Comparison of ENCODE assay signal across 24 cellular contexts in the genomic region with DNA sequence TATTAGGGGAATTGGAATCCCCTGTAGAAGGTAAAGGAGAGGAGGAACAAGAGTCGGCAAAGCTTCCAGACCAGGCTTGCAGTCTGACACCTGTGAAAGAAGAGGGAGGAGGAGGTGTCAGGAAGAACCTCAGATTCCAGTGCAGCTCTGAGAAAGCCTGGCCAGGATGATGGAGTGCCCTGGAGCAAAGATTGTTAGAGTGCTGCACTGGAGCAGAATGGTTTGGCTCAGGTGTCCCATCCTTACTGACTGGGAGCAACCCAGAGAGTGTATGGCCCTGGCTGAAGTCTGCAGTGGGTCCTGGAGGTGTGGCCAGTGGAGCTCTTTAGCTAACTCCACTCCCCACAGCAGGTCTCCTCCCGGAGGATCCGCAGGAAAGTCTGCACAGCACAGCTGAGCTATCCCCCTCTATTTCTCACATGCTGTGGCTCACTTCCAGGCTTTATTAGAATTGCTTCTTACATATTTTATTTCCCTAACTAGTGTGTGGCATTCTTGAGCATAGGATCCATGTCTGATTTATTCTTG.
"Had no signal": no experiment of that assay in that cellular context is flagged by ENCODE, and none has a peak within 500 bp of the region (broad histone marks: within the 10 kb centered on the region; RNA-seq: fewer than 3 reads in every experiment).

No MANE protein-coding gene starts in this region.

- H3K36me3 Mint-ChIP-seq: type B pancreatic cell had no signal

- H3K9me3 ChIP-seq: colonic mucosa, prostate gland, testis had no signal

- H3K4me3 ChIP-seq: colonic mucosa, esophagus squamous epithelium, left lung, prostate gland, sigmoid colon, testis, tibial artery had no signal

- DNase-seq: colonic mucosa; effector memory CD4-positive, alpha-beta T cell; erythroblast; esophagus squamous epithelium; hypothalamus; kidney; left lung; mesenchymal stem cell; midbrain; naive thymus-derived CD4-positive, alpha-beta T cell; nucleus accumbens; right cardiac atrium; sigmoid colon; stimulated activated CD4-positive, alpha-beta T cell treated with anti-CD3 and anti-CD28 coated beads, Interleukin-2, amount 100 ng/mL, for 24 hours; stimulated activated CD4-positive, alpha-beta T cell treated with anti-CD3 and anti-CD28 coated beads, Interleukin-4, amount 100 ng/mL, for 4 hours; stimulated activated naive CD8-positive, alpha-beta T cell treated with anti-CD3 and anti-CD28 coated beads, Interleukin-15, Interleukin-2, amounts not matched to agents 100 U/mL and 50 U/mL, for 24 hours; substantia nigra; testis; tibial artery had no signal

- H3K4me1 ChIP-seq: colonic mucosa, esophagus squamous epithelium, left lung, prostate gland, sigmoid colon, testis, tibial artery had no signal

- H3K27me3 Mint-ChIP-seq: stimulated activated memory B cell treated with anti-CD40 and anti-IgM and Interleukin-4, amounts not matched to agents 10 μg/mL and 1 μg/mL and 100 μg/mL, for 72 hours had no signal

- H3K4me3 Mint-ChIP-seq: dendritic cell treated with granulocyte-macrophage colony-stimulating factor and Interleukin-4, amounts not matched to agents 40 ng/mL and 50 ng/mL, for 4 days; naive thymus-derived CD4-positive, alpha-beta T cell; nephron; stimulated activated memory B cell treated with anti-CD40 and anti-IgM and Interleukin-4, amounts not matched to agents 10 μg/mL and 1 μg/mL and 100 μg/mL, for 72 hours; type B pancreatic cell had no signal

- H3K36me3 ChIP-seq: colonic mucosa, esophagus squamous epithelium, left lung, prostate gland, sigmoid colon, tibial artery had no signal

- H3K27ac Mint-ChIP-seq: dendritic cell treated with granulocyte-macrophage colony-stimulating factor and Interleukin-4, amounts not matched to agents 40 ng/mL and 50 ng/mL, for 4 days; naive thymus-derived CD4-positive, alpha-beta T cell; nephron; stimulated activated memory B cell treated with anti-CD40 and anti-IgM and Interleukin-4, amounts not matched to agents 10 μg/mL and 1 μg/mL and 100 μg/mL, for 72 hours; type B pancreatic cell had no signal

- H3K27me3 ChIP-seq: colonic mucosa, sigmoid colon, testis had no signal

- H3K27ac ChIP-seq: colonic mucosa, esophagus squamous epithelium, left lung, prostate gland, sigmoid colon, testis, tibial artery had no signal

- H3K4me1 Mint-ChIP-seq: nephron; stimulated activated memory B cell treated with anti-CD40 and anti-IgM and Interleukin-4, amounts not matched to agents 10 μg/mL and 1 μg/mL and 100 μg/mL, for 72 hours had no signal
